In genomic region chr13:96992633-96993032, GRCh38 we compare ENCODE assay signal across 19 cellular contexts. TPM values are rescaled to one million over a fixed set of nuclear protein-coding genes. Genes with fewer than 3 reads are reported as not detected.
DNase-seq lines count a peak whose midpoint lies in the region; ATAC-seq and TF ChIP-seq lines count a peak whose summit lies in the region.
"Had no signal": no experiment of that assay in that cellular context is flagged by ENCODE, and none has a peak within 500 bp of the region (broad histone marks: within the 10 kb centered on the region; RNA-seq: fewer than 3 reads in every experiment).

No MANE protein-coding gene starts in this region.

- CTCF ChIA-PET in HEK293 (lab: Yijun Ruan, JAX), result interaction anchor here (0.6 kb wide), 1 partner anchor 465 kb away, joined by 3 read pairs; no protein-coding TSS in a partner anchor

- TF ChIP-seq CTCF in HEK293 (tag by site-specific recombination; IDR thresholded peaks at IDR 0.05), result no peak
- TF ChIP-seq CTCF in endodermal cell (conservative IDR thresholded peaks at IDR 0.05), result no peak
- TF ChIP-seq CTCF in neural crest cell (conservative IDR thresholded peaks at IDR 0.05), result no peak
- TF ChIP-seq CTCF in psoas muscle (IDR thresholded peaks at IDR 0.05), result no peak

- intact Hi-C loops in psoas muscle (cut with DNase I), result no loop called here

- H3K4me1 Mint-ChIP-seq in endodermal cell (peaks cover 41% of the 10 kb centered on the region), neural crest cell (peaks cover 17% of the 10 kb centered on the region)

- H3K27me3 ChIP-seq in endodermal cell (ENCODE audit: control insufficient read depth, insufficient read depth, low read length, poor library complexity, severe bottlenecking), result peaks cover 62% of the 10 kb centered on the region
- peaks cover 4 to 43% (median 9%) of the 10 kb centered on the region in 3 donors for H3K27me3 ChIP-seq in psoas muscle (ENCODE audit: insufficient read depth in 3 of 3, low read length in 2 of 3)

- DNase-seq in NCI-H82 treated with DMSO at 0.1 percent for 48 hours (lab: John Stamatoyannopoulos, UW; ENCODE audit: unreplicated experiment), result peak; percentile 88
- DNase-seq in endodermal cell, result peak; percentile 52
- no peak for DNase-seq in neural crest cell (ENCODE audit: low read depth, low spot score)
- no peak for DNase-seq in psoas muscle
- DNase-seq in activated CD4-positive, alpha-beta T cell treated with anti-CD3 and anti-CD28 coated beads, Interleukin-2, amount 50 U/mL, for 48 hours, result no peak
- DNase-seq in NCI-H2171 treated with DMSO at 0.1 percent for 48 hours (lab: John Stamatoyannopoulos, UW), result no peak
- DNase-seq: C1 segment of cervical spinal cord; Calu3; CD4-positive, alpha-beta memory T cell; COR-L47; DMS153; DND-41; GM23248; H7; HCEC 1CT had no signal

- no peaks in the 10 kb centered on the region for H3K36me3 Mint-ChIP-seq in endodermal cell (ENCODE audit: low read depth)
- peaks cover 4% of the 10 kb centered on the region for H3K36me3 Mint-ChIP-seq in neural crest cell (ENCODE audit: low read depth)
- H3K36me3 Mint-ChIP-seq: CD4-positive, alpha-beta memory T cell had no signal

- no peak overlapping the region for H3K27ac ChIP-seq in HEK293 (ENCODE audit: extremely low read depth, low read depth, low read length)
- H3K27ac ChIP-seq in endodermal cell (ENCODE audit: low read depth, low read length), result no peak overlapping the region
- no peak overlapping the region for H3K27ac ChIP-seq in psoas muscle
- H3K27ac ChIP-seq: GM23248 had no signal

- POLR2A ChIA-PET in HEK293 (lab: Yijun Ruan, JAX), result no interaction called here

- H3K9me3 Mint-ChIP-seq in endodermal cell, result peaks cover 4% of the 10 kb centered on the region
- peaks cover 6% of the 10 kb centered on the region for H3K9me3 Mint-ChIP-seq in neural crest cell

- H3K4me3 Mint-ChIP-seq in endodermal cell (peak overlapping the region; percentile 56), neural crest cell (peak overlapping the region; percentile 79)

- no peak for ATAC-seq in psoas muscle

- no peaks in the 10 kb centered on the region for H3K4me1 ChIP-seq in HEK293 (ENCODE audit: control insufficient read depth, insufficient read depth, low read length)
- peaks cover 9% of the 10 kb centered on the region for H3K4me1 ChIP-seq in endodermal cell (ENCODE audit: control insufficient read depth, insufficient read depth, low read length)
- no peaks in the 10 kb centered on the region for H3K4me1 ChIP-seq in psoas muscle

- H3K27ac Mint-ChIP-seq in endodermal cell (no peak overlapping the region), neural crest cell (ENCODE audit: unreplicated experiment) (no peak overlapping the region)
- H3K27ac Mint-ChIP-seq: CD4-positive, alpha-beta memory T cell had no signal

- H3K27me3 Mint-ChIP-seq in endodermal cell (ENCODE audit: insufficient read depth) (peaks cover 82% of the 10 kb centered on the region), neural crest cell (ENCODE audit: low read depth) (peaks cover 58% of the 10 kb centered on the region)

- H3K9me3 ChIP-seq in HEK293 (ENCODE audit: control insufficient read depth, insufficient read depth, low read depth, low read length) (no peaks in the 10 kb centered on the region), endodermal cell (ENCODE audit: control insufficient read depth, low read length) (no peaks in the 10 kb centered on the region), psoas muscle (no peaks in the 10 kb centered on the region)

- H3K9ac ChIP-seq in endodermal cell (ENCODE audit: extremely low read depth, low read length, poor library complexity, severe bottlenecking), result no peak overlapping the region
- H3K9ac ChIP-seq: GM23248 had no signal

- H3K36me3 ChIP-seq in HEK293 (ENCODE audit: control insufficient read depth in 2 of 2, insufficient read depth in 1 of 2, low read length in 2 of 2) (no peaks in the 10 kb centered on the region), endodermal cell (ENCODE audit: control insufficient read depth, insufficient read depth, low read length) (no peaks in the 10 kb centered on the region), psoas muscle (ENCODE audit: insufficient read depth in 1 of 2, low read depth in 1 of 2) (no peaks in the 10 kb centered on the region)

- WGBS in endodermal cell (ENCODE audit: insufficient coverage in 1 of 2, insufficient read length in 1 of 2), 2 experiments, result 68 to 88% methylated on average over 1 to 2 of the region's 2 CpGs
- 69 to 79% (median 70%) methylated on average over 2 of the region's 2 CpGs for WGBS in psoas muscle, 3 donors

- H3K4me3 ChIP-seq in HEK293 (ENCODE audit: low read depth, low read length), result no peak overlapping the region
- H3K4me3 ChIP-seq in endodermal cell (ENCODE audit: low read length), result no peak overlapping the region
- no peak overlapping the region for H3K4me3 ChIP-seq in psoas muscle
- H3K4me3 ChIP-seq: GM23248 had no signal

TF ChIP-seq in HEK293, 187 proteins besides CTCF, POLR2A, EP300 and RAD21:
- TF ChIP-seq ZNF585B (tag by site-specific recombination; IDR thresholded peaks at IDR 0.05) (no peak), ZXDB (tag by site-specific recombination; IDR thresholded peaks at IDR 0.05) (no peak), ZNF76 (tag by site-specific recombination; IDR thresholded peaks at IDR 0.05; ENCODE audit: borderline replicate concordance, low read depth) (no peak), ZNF10 (tag by site-specific recombination; IDR thresholded peaks at IDR 0.05) (no peak), ZNF404 (tag by site-specific recombination; IDR thresholded peaks at IDR 0.05) (no peak), ZNF521 (tag by site-specific recombination; IDR thresholded peaks at IDR 0.05) (no peak), SP7 (tag by site-specific recombination; IDR thresholded peaks at IDR 0.05) (no peak), ZNF138 (tag by site-specific recombination; IDR thresholded peaks at IDR 0.05; ENCODE audit: borderline replicate concordance) (no peak), PRDM10 (tag by site-specific recombination; IDR thresholded peaks at IDR 0.05) (0 out of 2 replicates have a peak, but pooled peaks have one; percentile 29), ZIC2 (tag by site-specific recombination; IDR thresholded peaks at IDR 0.05) (peak; percentile 67; the same call in 1 of the 2 replicates), ZNF311 (tag by site-specific recombination; IDR thresholded peaks at IDR 0.05; ENCODE audit: borderline replicate concordance) (no peak), ZNF792 (tag by site-specific recombination; IDR thresholded peaks at IDR 0.05) (no peak), ZNF335 (tag by site-specific recombination; conservative IDR thresholded peaks at IDR 0.05) (no peak)

RNA-seq across cellular contexts. Expression of gene OXGR1, which starts 1.6 kb away (rescaled TPM):
- total RNA-seq in endodermal cell (1 to 10 TPM; 1.4 to 1.6 TPM), neural crest cell (0.42 and 0.77 TPM in 2 replicates), psoas muscle (not detected)
- 0.75 TPM for polyA plus RNA-seq in endodermal cell (2013, experiment 1 of 2)
- 1.7 TPM for polyA plus RNA-seq in endodermal cell (2013, experiment 2 of 2)
- under 1 TPM; 0.03 to 0.06 (median 0.05) TPM for polyA plus RNA-seq in psoas muscle
- total RNA-seq: A172; A673; CD4-positive, alpha-beta memory T cell; GM23248 had no signal
- polyA plus RNA-seq: BJ; CD4-positive, alpha-beta memory T cell; GM23248 had no signal

Comparison
In these comparisons a context has a peak if more than half of its experiments do, and no peak if none do; other contexts are left out.
1. DNase-seq: peak in NCI-H82 treated with DMSO at 0.1 percent for 48 hours (single experiment) and endodermal cell (single experiment); none in neural crest cell (single experiment), psoas muscle (0 of 2), activated CD4-positive, alpha-beta T cell treated with anti-CD3 and anti-CD28 coated beads, Interleukin-2, amount 50 U/mL, for 48 hours (0 of 2) and NCI-H2171 treated with DMSO at 0.1 percent for 48 hours (single experiment).